Comparison of ENCODE assay signal across 28 cellular contexts in genomic region chr9:132341177-132341840, GRCh38. TPM values are rescaled to one million over a fixed set of nuclear protein-coding genes. Genes with fewer than 3 reads are reported as not detected.
DNase-seq lines count a peak whose midpoint lies in the region; ATAC-seq, FAIRE-seq and TF ChIP-seq lines count a peak whose summit lies in the region.
"Had no signal": no experiment of that assay in that cellular context is flagged by ENCODE, and none has a peak within 500 bp of the region (broad histone marks: within the 10 kb centered on the region; RNA-seq: fewer than 3 reads in every experiment).

No MANE protein-coding gene starts in this region.

- peaks cover 99% of the 10 kb centered on the region for H3K36me3 Mint-ChIP-seq in effector memory CD8-positive, alpha-beta T cell (ENCODE audit: insufficient read depth)

- CTCF ChIA-PET in HepG2 (lab: Yijun Ruan, JAX; ENCODE audit: low intra/inter-chr PET ratio, low total read pairs): no interaction called here

- no peak for DNase-seq in HepG2 (ENCODE audit: low spot score)
- no peak for DNase-seq in right lobe of liver
- DNase-seq in effector memory CD8-positive, alpha-beta T cell: no peak
- peak; percentile 60 for DNase-seq in midbrain (lab: John Stamatoyannopoulos, UW)
- DNase-seq in thyroid gland: peak; percentile 79 to 82
- DNase-seq in coronary artery (ENCODE audit: low spot score): no peak
- no peak for DNase-seq in cardiac septum (ENCODE audit: low spot score)
- DNase-seq in G401 (ENCODE audit: low spot score): no peak
- DNase-seq: ACHN; activated CD4-positive, alpha-beta T cell treated with anti-CD3 and anti-CD28 coated beads, Interleukin-2, amount 50 U/mL, for 1 hour; activated naive CD8-positive, alpha-beta T cell treated with anti-CD3 and anti-CD28 coated beads, Interleukin-2, amount 10 ng/mL, durations not matched to agents 7 days and 5 days; EL; endodermal cell; KBM-7; MM.1S; NCI-H1694; NCI-H226; NCI-H748 treated with DMSO at 0.1 percent for 48 hours; retina; stimulated activated naive CD4-positive, alpha-beta T cell; T-helper 9 cell; WERI-Rb-1 had no signal

- H3K4me1 Mint-ChIP-seq in effector memory CD8-positive, alpha-beta T cell (ENCODE audit: low read depth in 2 of 2): peaks cover 4 to 24% of the 10 kb centered on the region in 2 donors
- H3K4me1 Mint-ChIP-seq: CD14-positive monocyte, endodermal cell had no signal

- H3K4me3 ChIP-seq in HepG2 (replicated peaks in 1 of 3; ENCODE audit: insufficient read depth in 1 of 3, low read depth in 2 of 3, low read length in 3 of 3) (no peak overlapping the region), right lobe of liver (no peak overlapping the region), thyroid gland (replicated peaks in 1 of 3) (no peak overlapping the region), coronary artery (no peak overlapping the region)
- H3K4me3 ChIP-seq: lung, smooth muscle cell had no signal

- H4K20me1 ChIP-seq in HepG2 (ENCODE audit: insufficient read depth, low read length): no peaks in the 10 kb centered on the region; the same call in 1 of the 2 replicates

- in situ Hi-C loops in HepG2 (cut with HindIII; ENCODE audit: extremely low pct_ligation_motif_present, low pct_unique_long_range_greater_than_20kb): no loop called here
- in situ Hi-C loops in G401 (cut with HindIII; ENCODE audit: low sequenced_read_pairs): no loop called here

- 98% methylated on average over 9 of the region's 9 CpGs for WGBS in HepG2 (ENCODE audit: low lambda C conversion rate)
- WGBS in right lobe of liver (ENCODE audit: insufficient coverage, low coverage, low lambda C conversion rate, missing lambda C conversion rate): 98% methylated on average over 7 of the region's 9 CpGs
- WGBS in thyroid gland, 2 donors: 71 to 72% methylated on average over 9 of the region's 9 CpGs

- FAIRE-seq in HepG2 (lab: Jason Lieb, UNC): no peak
- FAIRE-seq: D721Med, H54 had no signal

- no peak overlapping the region for H3K4me2 ChIP-seq in HepG2 (ENCODE audit: low read depth, low read length)
- H3K4me2 ChIP-seq: smooth muscle cell had no signal

- no peaks in the 10 kb centered on the region for H3K9me3 Mint-ChIP-seq in effector memory CD8-positive, alpha-beta T cell
- H3K9me3 Mint-ChIP-seq: activated naive CD8-positive, alpha-beta T cell treated with anti-CD3 and anti-CD28 coated beads, Interleukin-2, amount 10 ng/mL, durations not matched to agents 7 days and 5 days; CD14-positive monocyte; endodermal cell had no signal

- ATAC-seq in HepG2 (no peak), right lobe of liver (no peak)
- ATAC-seq in effector memory CD8-positive, alpha-beta T cell (replicated peaks): no peak
- ATAC-seq: SK-N-SH treated with all-trans-retinoic acid at 6 μM for 48 hours had no signal

- POLR2A ChIA-PET in HepG2 (lab: Yijun Ruan, JAX): no interaction called here

- H3K27me3 Mint-ChIP-seq in effector memory CD8-positive, alpha-beta T cell: no peaks in the 10 kb centered on the region
- H3K27me3 Mint-ChIP-seq: activated naive CD8-positive, alpha-beta T cell treated with anti-CD3 and anti-CD28 coated beads, Interleukin-2, amount 10 ng/mL, durations not matched to agents 7 days and 5 days had no signal

- no peak for TF ChIP-seq CTCF in HepG2 (CRISPR knock-in tag; IDR thresholded peaks at IDR 0.05)
- TF ChIP-seq CTCF in right lobe of liver (IDR thresholded peaks at IDR 0.05): no peak
- no peak for TF ChIP-seq CTCF in thyroid gland (IDR thresholded peaks at IDR 0.05)
- TF ChIP-seq CTCF in coronary artery (IDR thresholded peaks at IDR 0.05): no peak

- TF ChIP-seq POLR2A in HepG2 (IDR thresholded peaks at IDR 0.05; ENCODE audit: insufficient read depth in 1 of 2, low read depth in 2 of 2, low read length in 2 of 2) (no peak), right lobe of liver (IDR thresholded peaks at IDR 0.05) (no peak), thyroid gland (IDR thresholded peaks at IDR 0.05) (no peak)

- H3K9ac ChIP-seq in HepG2 (ENCODE audit: insufficient read depth, low read depth, low read length): no peak overlapping the region

- BruUV-seq in HepG2 (replicated peaks; lab: Mats Ljungman, UMichigan): TSS peak; percentile 35

- no peak for TF ChIP-seq EP300 in HepG2 (IDR thresholded peaks at IDR 0.05; ENCODE audit: low read depth in 2 of 2, low read length in 2 of 2)
- TF ChIP-seq EP300 in HepG2 (CRISPR knock-in tag; IDR thresholded peaks at IDR 0.05; ENCODE audit: borderline replicate concordance): no peak

- TF ChIP-seq RAD21 in HepG2 (CRISPR knock-in tag; IDR thresholded peaks at IDR 0.05): no peak

- intact Hi-C loops in HepG2 (cut with micrococcal nuclease; ENCODE audit: unreplicated experiment): no loop called here
- intact Hi-C loops in right lobe of liver (cut with DNase I): loop anchor here in 1 of 2 donors (10.0 kb wide), 1 partner anchor 47 kb away; no protein-coding TSS in a partner anchor
- intact Hi-C loops in thyroid gland (cut with DNase I): loop anchor here (10.0 kb wide), 1 partner anchor 67 kb away; no protein-coding TSS in a partner anchor
- intact Hi-C loops in cardiac septum (cut with DNase I): no loop called here

- H3K9me3 ChIP-seq in HepG2 (ENCODE audit: low read length): no peaks in the 10 kb centered on the region
- H3K9me3 ChIP-seq in right lobe of liver: no peaks in the 10 kb centered on the region
- no peaks in the 10 kb centered on the region for H3K9me3 ChIP-seq in thyroid gland

- no peaks in the 10 kb centered on the region for H3K79me2 ChIP-seq in HepG2 (ENCODE audit: insufficient read depth, low read length)

- H3K27ac ChIP-seq in HepG2 (ENCODE audit: extremely low read length, insufficient read depth, low read length) (no peak overlapping the region), right lobe of liver (no peak overlapping the region), thyroid gland (peak overlapping the region; percentile 55 to 83 (median 77)), coronary artery (no peak overlapping the region)
- H3K27ac ChIP-seq: WERI-Rb-1 had no signal

- H3K4me3 Mint-ChIP-seq in effector memory CD8-positive, alpha-beta T cell: no peak overlapping the region
- H3K4me3 Mint-ChIP-seq: activated naive CD8-positive, alpha-beta T cell treated with anti-CD3 and anti-CD28 coated beads, Interleukin-2, amount 10 ng/mL, durations not matched to agents 7 days and 5 days; CD14-positive monocyte; endodermal cell had no signal

- H3K27me3 ChIP-seq in HepG2 (ENCODE audit: control insufficient read depth in 1 of 2, insufficient read depth in 2 of 2, low read length in 2 of 2) (no peaks in the 10 kb centered on the region), right lobe of liver (no peaks in the 10 kb centered on the region), thyroid gland (no peaks in the 10 kb centered on the region)

- no peak overlapping the region for H2AFZ ChIP-seq in HepG2 (ENCODE audit: low read length)

- peak overlapping the region; percentile 32 to 77 for H3K27ac Mint-ChIP-seq in effector memory CD8-positive, alpha-beta T cell
- H3K27ac Mint-ChIP-seq: endodermal cell had no signal

- H3K36me3 ChIP-seq in HepG2 (replicated peaks in 1 of 2; ENCODE audit: control insufficient read depth in 1 of 2, insufficient read depth in 2 of 2, low read length in 2 of 2) (peaks cover 17 to 63% of the 10 kb centered on the region in 2 experiments), right lobe of liver (peaks cover 26 to 85% (median 54%) of the 10 kb centered on the region in 4 donors), thyroid gland (peaks cover 72 to 81% of the 10 kb centered on the region in 2 donors)

- H3K4me1 ChIP-seq in HepG2 (ENCODE audit: insufficient read depth, low read length): no peaks in the 10 kb centered on the region
- H3K4me1 ChIP-seq in right lobe of liver: no peaks in the 10 kb centered on the region
- peaks cover 12 to 25% of the 10 kb centered on the region in 2 donors for H3K4me1 ChIP-seq in thyroid gland

TF ChIP-seq in HepG2, 621 proteins besides CTCF, POLR2A, EP300 and RAD21 (continues in another document):
- TF ChIP-seq DDIT3 (CRISPR knock-in tag; IDR thresholded peaks at IDR 0.05) (no peak), HES4 (CRISPR knock-in tag; IDR thresholded peaks at IDR 0.05; ENCODE audit: borderline replicate concordance) (no peak), ZNF672 (CRISPR knock-in tag; IDR thresholded peaks at IDR 0.05) (no peak)

RNA-seq across cellular contexts. Expression of gene SETX, which starts 13.5 kb away (rescaled TPM):
- total RNA-seq in HepG2 (2016; rRNA removed; fragmentation: Illumina TruSeq; extraction: Trizol): 39.0 and 56.7 TPM in 2 replicates
- total RNA-seq in HepG2 (2016; cell fraction: cytosol; rRNA removed; fragmentation: Illumina TruSeq; extraction: Trizol; ENCODE audit: low read depth): 8.6 and 9.3 TPM in 2 replicates
- total RNA-seq in HepG2 (2016; cell fraction: insoluble cytoplasmic fraction; rRNA removed; fragmentation: Illumina TruSeq; extraction: Trizol): 37.2 and 54.1 TPM in 2 replicates
- total RNA-seq in HepG2 (2016; cell fraction: membrane; rRNA removed; fragmentation: Illumina TruSeq; extraction: Trizol): 12.9 and 15.9 TPM in 2 replicates
- total RNA-seq in HepG2 (2016; cell fraction: nucleus; rRNA removed; fragmentation: Illumina TruSeq; extraction: Trizol): 52.9 and 55.1 TPM in 2 replicates
- 13.1 and 13.2 TPM in 2 replicates for polyA plus RNA-seq in HepG2 (2011; rRNA removed)
- polyA plus RNA-seq in HepG2 (2011; cell fraction: cytosol; rRNA removed): 7.7 and 11.4 TPM in 2 replicates
- 10.9 and 14.6 TPM in 2 replicates for polyA plus RNA-seq in HepG2 (2011; cell fraction: nucleus; rRNA removed)
- 13.5 and 14.4 TPM in 2 replicates for polyA plus RNA-seq in HepG2 (2012)
- 0.99 and 1.2 TPM in 2 replicates for polyA plus RNA-seq in HepG2 (2016; cell fraction: cytosol; fragmentation: Illumina TruSeq; extraction: Trizol; ENCODE audit: low read depth)
- 23.6 and 24.0 TPM in 2 replicates for polyA plus RNA-seq in HepG2 (2016; cell fraction: insoluble cytoplasmic fraction; fragmentation: Illumina TruSeq; extraction: Trizol; ENCODE audit: low read depth)
- polyA plus RNA-seq in HepG2 (2016; cell fraction: membrane; fragmentation: Illumina TruSeq; extraction: Trizol; ENCODE audit: low read depth): 3.0 and 3.2 TPM in 2 replicates
- 32.8 and 33.3 TPM in 2 replicates for polyA plus RNA-seq in HepG2 (2016; cell fraction: nucleus; fragmentation: Illumina TruSeq; extraction: Trizol; ENCODE audit: insufficient read depth, low read depth)
- polyA minus RNA-seq in HepG2 (2011; rRNA and poly(A)+ RNA removed; ENCODE audit: low replicate concordance): 27.4 and 73.8 TPM in 2 replicates
- polyA minus RNA-seq in HepG2 (2011; cell fraction: cytosol; rRNA and poly(A)+ RNA removed): 21.9 and 24.4 TPM in 2 replicates
- 72.6 and 81.2 TPM in 2 replicates for polyA minus RNA-seq in HepG2 (2011; cell fraction: nucleus; rRNA and poly(A)+ RNA removed)
- total RNA-seq in right lobe of liver: 10 to 100 TPM; 17.4 to 28.8 (median 25.0) TPM
- 100 to 1,000 TPM; 132 to 192 (median 170) TPM for total RNA-seq in thyroid gland
- total RNA-seq in cardiac septum: 30.0 TPM
- 17.5 and 26.9 TPM in 2 replicates for total RNA-seq in G401 (2014; rRNA removed; shearing (Covaris generic))

Comparison
In these comparisons a context has a peak if more than half of its experiments do, and no peak if none do; other contexts are left out.
1. DNase-seq: peak in midbrain (single experiment) and thyroid gland (2 of 2); none in HepG2 (single experiment), right lobe of liver (0 of 3), effector memory CD8-positive, alpha-beta T cell (0 of 3), coronary artery (single experiment), cardiac septum (single experiment) and G401 (single experiment).
2. H3K27ac ChIP-seq: peak in thyroid gland (3 of 3); none in HepG2 (single experiment), right lobe of liver (0 of 3) and coronary artery (0 of 2).